Comparison of ENCODE assay signal across 11 cellular contexts in the genomic region with DNA sequence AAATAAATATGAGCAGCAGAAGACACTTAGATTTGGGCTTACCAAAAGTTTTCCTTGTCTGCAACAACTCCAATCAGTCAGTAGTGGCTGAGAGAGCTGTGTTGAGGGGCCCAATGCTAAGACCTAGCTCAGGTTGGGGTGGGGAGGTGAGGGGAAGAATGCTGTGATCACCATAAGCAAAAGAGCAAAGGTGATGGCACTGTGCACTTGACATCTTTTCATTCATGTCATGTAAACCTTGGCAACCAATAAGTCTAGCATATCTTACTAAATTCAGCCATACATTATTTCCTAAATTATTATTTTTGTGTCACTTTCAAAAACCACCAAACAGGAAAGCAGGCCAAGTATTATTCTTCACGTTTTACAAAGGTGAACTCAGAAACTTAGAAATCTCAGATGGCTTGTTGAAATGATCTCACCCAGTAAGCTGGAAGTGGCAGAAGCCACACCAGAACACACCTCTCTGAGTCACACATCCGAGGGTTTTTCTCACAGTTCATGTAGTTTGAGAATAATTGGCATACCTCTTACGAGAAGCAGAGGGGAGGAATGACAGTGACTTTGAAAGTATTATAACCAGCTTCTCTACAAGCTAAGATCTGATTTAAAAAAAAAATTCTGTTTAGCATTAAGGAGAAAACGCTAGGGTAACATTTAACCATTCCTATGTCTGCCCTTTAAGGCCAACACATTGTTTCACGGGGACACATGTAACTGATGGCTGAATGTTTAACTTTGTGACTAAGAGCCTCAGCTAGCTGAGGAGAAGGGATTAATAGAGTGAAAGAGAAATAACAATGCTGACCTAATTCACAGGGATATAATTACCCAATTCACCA. TPM values are rescaled to one million over a fixed set of nuclear protein-coding genes. Genes with fewer than 3 reads are reported as not detected.
DNase-seq lines count a peak whose midpoint lies in the region; ATAC-seq and TF ChIP-seq lines count a peak whose summit lies in the region.
"Had no signal": no experiment of that assay in that cellular context is flagged by ENCODE, and none has a peak within 500 bp of the region (broad histone marks: within the 10 kb centered on the region; RNA-seq: fewer than 3 reads in every experiment).

No MANE protein-coding gene starts in this region.

- intact Hi-C loops in CD4-positive, alpha-beta memory T cell (cut with micrococcal nuclease), result no loop called here
- intact Hi-C loops in left colon (cut with DNase I, micrococcal nuclease), result no loop called here
- intact Hi-C loops in colonic mucosa (cut with DNase I), result no loop called here

- H3K36me3 Mint-ChIP-seq in chondrocyte (ENCODE audit: low read depth), result no peaks in the 10 kb centered on the region
- no peaks in the 10 kb centered on the region for H3K36me3 Mint-ChIP-seq in neural progenitor cell
- no peaks in the 10 kb centered on the region for H3K36me3 Mint-ChIP-seq in CD4-positive, alpha-beta memory T cell

- POLR2A ChIA-PET in CD4-positive, alpha-beta memory T cell (lab: Charles Lee; ENCODE audit: partially characterized antibody), result no interaction called here

- H3K4me1 Mint-ChIP-seq in chondrocyte (ENCODE audit: low read depth) (peaks cover 36% of the 10 kb centered on the region), neural progenitor cell (no peaks in the 10 kb centered on the region)
- H3K4me1 Mint-ChIP-seq in CD4-positive, alpha-beta memory T cell, result no peaks in the 10 kb centered on the region

- CTCF ChIA-PET in CD4-positive, alpha-beta memory T cell (lab: Charles Lee; ENCODE audit: partially characterized antibody), result interaction anchor here (1.2 kb wide), 1 partner anchor 12 kb away, joined by 3 read pairs; no protein-coding TSS in a partner anchor

- H2AFZ ChIP-seq in neural progenitor cell (replicated peaks), result no peak overlapping the region

- H3F3A ChIP-seq in neural progenitor cell (ENCODE audit: low read depth), result no peaks in the 10 kb centered on the region

- TF ChIP-seq CTCF in GM12865 (IDR thresholded peaks at IDR 0.05; ENCODE audit: insufficient read depth, low read depth, low read length, missing control alignments), result no peak
- peak; percentile 3 for TF ChIP-seq CTCF in chondrocyte (IDR thresholded peaks at IDR 0.05)
- no peak for TF ChIP-seq CTCF in neural progenitor cell (IDR thresholded peaks at IDR 0.05)
- no peak for TF ChIP-seq CTCF in colonic mucosa (IDR thresholded peaks at IDR 0.05)

- H3K4me1 ChIP-seq in neural progenitor cell (peaks cover 3% of the 10 kb centered on the region), colonic mucosa (no peaks in the 10 kb centered on the region)
- H3K4me1 ChIP-seq in CD4-positive, alpha-beta memory T cell (ENCODE audit: insufficient read depth, low read length), result no peaks in the 10 kb centered on the region

- H3K9ac ChIP-seq in neural progenitor cell (no peak overlapping the region), colonic mucosa (ENCODE audit: low read depth in 2 of 2, low read length in 2 of 2) (no peak overlapping the region)

- no peaks in the 10 kb centered on the region for H3K9me3 Mint-ChIP-seq in chondrocyte (ENCODE audit: low read depth)
- H3K9me3 Mint-ChIP-seq in neural progenitor cell, result peaks cover 5% of the 10 kb centered on the region
- peaks cover 0 to 1% (median 0%) of the 10 kb centered on the region in 8 donors for H3K9me3 Mint-ChIP-seq in CD4-positive, alpha-beta memory T cell

- DNase-seq in GM12865 (ENCODE audit: low read depth) (peak; percentile 7), chondrocyte (ENCODE audit: low spot score) (no peak), neural progenitor cell (ENCODE audit: low spot score) (peak; percentile 7), left colon (no peak), cerebellar nuclear complex (lab: John Stamatoyannopoulos, UW) (no peak), colonic mucosa (no peak)
- no peak for DNase-seq in CD4-positive, alpha-beta memory T cell
- DNase-seq: activated CD4-positive, alpha-beta T cell treated with anti-CD3 and anti-CD28 coated beads, Interleukin-2, amount 50 U/mL, for 4 hours; NCI-H1105; ovary had no signal

- H3K4me3 Mint-ChIP-seq in chondrocyte (ENCODE audit: unreplicated experiment) (no peak overlapping the region), neural progenitor cell (no peak overlapping the region)
- H3K4me3 Mint-ChIP-seq in CD4-positive, alpha-beta memory T cell, result no peak overlapping the region

- H3K27ac Mint-ChIP-seq in chondrocyte (ENCODE audit: unreplicated experiment) (peak overlapping the region; percentile 50), neural progenitor cell (no peak overlapping the region)
- H3K27ac Mint-ChIP-seq in CD4-positive, alpha-beta memory T cell, result no peak overlapping the region

- H3K79me2 ChIP-seq in neural progenitor cell (ENCODE audit: low read depth), result no peaks in the 10 kb centered on the region

- H3K9me3 ChIP-seq in neural progenitor cell (ENCODE audit: low read depth) (no peaks in the 10 kb centered on the region), colonic mucosa (no peaks in the 10 kb centered on the region)
- no peaks in the 10 kb centered on the region for H3K9me3 ChIP-seq in CD4-positive, alpha-beta memory T cell (ENCODE audit: control insufficient read depth in 1 of 2, low read length in 2 of 2)
- H3K9me3 ChIP-seq: ovary had no signal

- H3K27ac ChIP-seq in neural progenitor cell (no peak overlapping the region), colonic mucosa (no peak overlapping the region)
- H3K27ac ChIP-seq in CD4-positive, alpha-beta memory T cell (ENCODE audit: low read depth, low read length), result no peak overlapping the region
- H3K27ac ChIP-seq: ovary had no signal

- peak; percentile 47 for ATAC-seq in HG03565 (IDR thresholded peaks at IDR 0.05; ENCODE audit: unreplicated experiment)
- no peak for ATAC-seq in left colon

- H3K4me2 ChIP-seq in neural progenitor cell, result no peak overlapping the region

- no peaks in the 10 kb centered on the region for H4K20me1 ChIP-seq in neural progenitor cell (ENCODE audit: low read depth)

- H3K4me3 ChIP-seq in GM12865 (ENCODE audit: low read depth, low read length) (no peak overlapping the region), neural progenitor cell (no peak overlapping the region), colonic mucosa (no peak overlapping the region)
- H3K4me3 ChIP-seq in CD4-positive, alpha-beta memory T cell (ENCODE audit: low read length in 2 of 2), result no peak overlapping the region
- H3K4me3 ChIP-seq: ovary had no signal

- H3K36me3 ChIP-seq in neural progenitor cell (no peaks in the 10 kb centered on the region), colonic mucosa (no peaks in the 10 kb centered on the region)
- H3K36me3 ChIP-seq in CD4-positive, alpha-beta memory T cell (ENCODE audit: insufficient read depth, low read length), result no peaks in the 10 kb centered on the region
- H3K36me3 ChIP-seq: ovary had no signal

- H3K27me3 ChIP-seq in neural progenitor cell (no peaks in the 10 kb centered on the region), colonic mucosa (no peaks in the 10 kb centered on the region)
- H3K27me3 ChIP-seq in CD4-positive, alpha-beta memory T cell (ENCODE audit: insufficient read depth, low read length), result no peaks in the 10 kb centered on the region
- H3K27me3 ChIP-seq: ovary had no signal

- H3K27me3 Mint-ChIP-seq in chondrocyte (ENCODE audit: low read depth), result no peaks in the 10 kb centered on the region
- H3K27me3 Mint-ChIP-seq in neural progenitor cell (ENCODE audit: insufficient read depth, low read depth), result peaks cover 4% of the 10 kb centered on the region
- H3K27me3 Mint-ChIP-seq in CD4-positive, alpha-beta memory T cell, result peaks cover 8 to 9% of the 10 kb centered on the region in 2 donors

RNA-seq across cellular contexts. Expression of a gene that starts 43.3 kb away (rescaled TPM):
- total RNA-seq in chondrocyte, result 28.8 to 44.5 TPM (median 29.3 TPM) in 3 replicates
- 12.0 and 14.4 TPM in 2 replicates for total RNA-seq in neural progenitor cell (ENCODE audit: low replicate concordance)
- total RNA-seq in CD4-positive, alpha-beta memory T cell, result under 1 TPM; 0.03 to 0.09 TPM
- polyA plus RNA-seq in CD4-positive, alpha-beta memory T cell, result under 1 TPM in 1 of 2 donors, not detected in 1; 0.21 TPM
- total RNA-seq in left colon, result 10 to 100 TPM; 10.2 to 21.2 TPM
- 10 to 100 TPM in 1 of 2 donors, 1 to 10 TPM in 1; 9.6 to 11.8 TPM for total RNA-seq in colonic mucosa

Comparison
In these comparisons a context has a peak if more than half of its experiments do, and no peak if none do; other contexts are left out.
1. DNase-seq: peak in GM12865 (single experiment) and neural progenitor cell (single experiment); none in chondrocyte (single experiment), CD4-positive, alpha-beta memory T cell (0 of 5), left colon (0 of 2), cerebellar nuclear complex (0 of 2) and colonic mucosa (single experiment).
2. RNA of a gene that starts 43.3 kb away (total RNA-seq): 28.8 to 44.5 TPM in chondrocyte, 10.2 to 21.2 TPM in left colon, 12.0 to 14.4 TPM in neural progenitor cell and 9.6 to 11.8 TPM in colonic mucosa; 0.03 to 0.09 TPM in CD4-positive, alpha-beta memory T cell; every median in the first group is over 4 times any median in the second.